Comparison of ENCODE assay signal across 12 cellular contexts in the genomic region with DNA sequence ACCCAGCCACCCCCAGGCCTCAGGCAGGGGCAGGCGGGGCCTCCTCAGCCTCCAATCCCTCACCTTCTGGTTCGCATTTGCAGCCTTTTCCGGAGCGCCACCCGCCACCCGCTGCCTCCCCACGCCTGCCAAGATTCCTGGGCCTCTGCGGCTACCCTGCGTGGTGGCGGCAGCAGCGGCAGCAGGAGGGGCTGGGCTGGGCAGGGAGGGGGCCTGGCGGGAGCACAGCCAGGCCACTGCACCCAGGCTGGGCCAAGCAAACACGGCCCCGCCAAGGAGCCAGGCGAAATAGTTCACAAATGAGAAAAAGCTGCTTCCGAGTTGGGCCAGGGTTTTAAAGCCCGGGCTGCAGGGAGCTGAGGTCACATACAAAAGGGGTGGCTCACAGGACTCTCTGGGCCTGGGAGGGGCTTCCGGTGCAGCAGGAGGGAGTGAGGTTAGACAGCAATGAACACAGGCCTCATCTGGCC. TPM values are rescaled to one million over a fixed set of nuclear protein-coding genes. Genes with fewer than 3 reads are reported as not detected.
DNase-seq lines count a peak whose midpoint lies in the region; ATAC-seq and TF ChIP-seq lines count a peak whose summit lies in the region.
"Had no signal": no experiment of that assay in that cellular context is flagged by ENCODE, and none has a peak within 500 bp of the region (broad histone marks: within the 10 kb centered on the region; RNA-seq: fewer than 3 reads in every experiment).

No MANE protein-coding gene starts in this region.

- H3K4me3 Mint-ChIP-seq in activated CD4-positive, alpha-beta memory T cell treated with anti-CD3 and anti-CD28 coated beads, Interleukin-2, amount 10 ng/mL, durations not matched to agents 7 days and 5 days: no peak overlapping the region
- H3K4me3 Mint-ChIP-seq: activated naive CD8-positive, alpha-beta T cell treated with anti-CD3 and anti-CD28 coated beads, Interleukin-2, amount 10 ng/mL, durations not matched to agents 7 days and 5 days had no signal

- peaks cover 16% of the 10 kb centered on the region for H3K4me1 Mint-ChIP-seq in activated CD4-positive, alpha-beta memory T cell treated with anti-CD3 and anti-CD28 coated beads, Interleukin-2, amount 10 ng/mL, durations not matched to agents 7 days and 5 days

- H3K36me3 Mint-ChIP-seq in activated CD4-positive, alpha-beta memory T cell treated with anti-CD3 and anti-CD28 coated beads, Interleukin-2, amount 10 ng/mL, durations not matched to agents 7 days and 5 days (ENCODE audit: low read depth): no peaks in the 10 kb centered on the region
- H3K36me3 Mint-ChIP-seq: activated naive CD8-positive, alpha-beta T cell treated with anti-CD3 and anti-CD28 coated beads, Interleukin-2, amount 10 ng/mL, durations not matched to agents 7 days and 5 days had no signal

- H3K27me3 ChIP-seq in SJCRH30 (no peaks in the 10 kb centered on the region), rectal smooth muscle tissue (ENCODE audit: control insufficient read depth, insufficient read depth, low read length) (no peaks in the 10 kb centered on the region)

- peaks cover 57% of the 10 kb centered on the region for H3K4me1 ChIP-seq in SJCRH30
- peaks cover 12% of the 10 kb centered on the region for H3K4me1 ChIP-seq in rectal smooth muscle tissue (ENCODE audit: control insufficient read depth, insufficient read depth, low read length)

- H3K9ac ChIP-seq in rectal smooth muscle tissue (ENCODE audit: low read length): no peak overlapping the region

- TF ChIP-seq CTCF in fibroblast of pulmonary artery (IDR thresholded peaks at IDR 0.05; ENCODE audit: low read length, missing control alignments): no peak

- DNase-seq in DMS 273 (lab: John Stamatoyannopoulos, UW; ENCODE audit: unreplicated experiment) (peak; percentile 80), SJCRH30 (peak; percentile 78 to 83), fibroblast of pulmonary artery (ENCODE audit: low read depth) (peak; percentile 48), COR-L47 (lab: John Stamatoyannopoulos, UW) (no peak)
- DNase-seq in activated CD4-positive, alpha-beta memory T cell treated with anti-CD3 and anti-CD28 coated beads, Interleukin-2, amount 10 ng/mL, durations not matched to agents 7 days and 5 days: no peak
- DNase-seq: activated CD4-positive, CD25-positive, alpha-beta regulatory T cell; activated naive CD8-positive, alpha-beta T cell treated with anti-CD3 and anti-CD28 coated beads, Interleukin-2, amount 10 ng/mL, durations not matched to agents 7 days and 5 days; DND-41; Kasumi-1 had no signal

- CTCF ChIA-PET in activated CD4-positive, alpha-beta memory T cell treated with anti-CD3 and anti-CD28 coated beads, Interleukin-2, amount 10 ng/mL, durations not matched to agents 7 days and 5 days (lab: Charles Lee): interaction anchor here (1.5 to 5.0 kb wide), 2 partner anchors 20 to 170 kb away, joined by 3 to 18 read pairs; no protein-coding TSS in a partner anchor

- ATAC-seq in GM18498 (IDR thresholded peaks at IDR 0.05; ENCODE audit: unreplicated experiment) (no peak), GM18517 (IDR thresholded peaks at IDR 0.05; ENCODE audit: unreplicated experiment) (no peak)

- H3K27ac ChIP-seq in SJCRH30 (peak overlapping the region; percentile 56), rectal smooth muscle tissue (ENCODE audit: low read depth, low read length) (peak overlapping the region; percentile 74)

- no peak overlapping the region for H3K27ac Mint-ChIP-seq in activated CD4-positive, alpha-beta memory T cell treated with anti-CD3 and anti-CD28 coated beads, Interleukin-2, amount 10 ng/mL, durations not matched to agents 7 days and 5 days

- H3K27me3 Mint-ChIP-seq in activated CD4-positive, alpha-beta memory T cell treated with anti-CD3 and anti-CD28 coated beads, Interleukin-2, amount 10 ng/mL, durations not matched to agents 7 days and 5 days: no peaks in the 10 kb centered on the region
- H3K27me3 Mint-ChIP-seq: activated naive CD8-positive, alpha-beta T cell treated with anti-CD3 and anti-CD28 coated beads, Interleukin-2, amount 10 ng/mL, durations not matched to agents 7 days and 5 days had no signal

- POLR2A ChIA-PET in activated CD4-positive, alpha-beta memory T cell treated with anti-CD3 and anti-CD28 coated beads, Interleukin-2, amount 10 ng/mL, durations not matched to agents 7 days and 5 days (lab: Charles Lee): interaction anchor here (1.1 kb wide), 1 partner anchor 12 kb away, joined by 3 read pairs; no protein-coding TSS in a partner anchor

- no peaks in the 10 kb centered on the region for H3K9me3 ChIP-seq in SJCRH30 (replicated peaks)

- peak overlapping the region; percentile 44 for H3K4me3 ChIP-seq in SJCRH30
- H3K4me3 ChIP-seq in fibroblast of pulmonary artery (replicated peaks; ENCODE audit: low read depth, low read length): no peak overlapping the region
- no peak overlapping the region for H3K4me3 ChIP-seq in rectal smooth muscle tissue (ENCODE audit: low read length)

- no peaks in the 10 kb centered on the region for H3K9me3 Mint-ChIP-seq in activated CD4-positive, alpha-beta memory T cell treated with anti-CD3 and anti-CD28 coated beads, Interleukin-2, amount 10 ng/mL, durations not matched to agents 7 days and 5 days
- H3K9me3 Mint-ChIP-seq: activated naive CD8-positive, alpha-beta T cell treated with anti-CD3 and anti-CD28 coated beads, Interleukin-2, amount 10 ng/mL, durations not matched to agents 7 days and 5 days had no signal

- H3K36me3 ChIP-seq in SJCRH30 (no peaks in the 10 kb centered on the region), rectal smooth muscle tissue (ENCODE audit: control insufficient read depth, insufficient read depth, low read length) (no peaks in the 10 kb centered on the region)

RNA-seq across cellular contexts. Expression of a gene that starts 9.8 kb away (rescaled TPM):
- total RNA-seq in SJCRH30 (2014; rRNA removed; shearing (Covaris generic)): 0.45 and 0.51 TPM in 2 replicates
- total RNA-seq in activated CD4-positive, alpha-beta memory T cell treated with anti-CD3 and anti-CD28 coated beads, Interleukin-2, amount 10 ng/mL, durations not matched to agents 7 days and 5 days: not detected

RNA-seq across cellular contexts. Expression of a gene that starts 26.5 kb away (rescaled TPM):
- 26.7 and 30.4 TPM in 2 replicates for total RNA-seq in SJCRH30 (2014; rRNA removed; shearing (Covaris generic))
- 10 to 100 TPM; 29.7 to 29.9 TPM for total RNA-seq in activated CD4-positive, alpha-beta memory T cell treated with anti-CD3 and anti-CD28 coated beads, Interleukin-2, amount 10 ng/mL, durations not matched to agents 7 days and 5 days

RNA-seq across cellular contexts. Expression of a gene that starts 31.3 kb away (rescaled TPM):
- total RNA-seq in SJCRH30 (2014; rRNA removed; shearing (Covaris generic)): 0.15 TPM in 1 of 2 replicates, not detected in the other
- total RNA-seq in activated CD4-positive, alpha-beta memory T cell treated with anti-CD3 and anti-CD28 coated beads, Interleukin-2, amount 10 ng/mL, durations not matched to agents 7 days and 5 days: not detected
- total RNA-seq: activated naive CD8-positive, alpha-beta T cell treated with anti-CD3 and anti-CD28 coated beads, Interleukin-2, amount 10 ng/mL, durations not matched to agents 7 days and 5 days had no signal

RNA-seq across cellular contexts. Expression of a gene that starts 34.1 kb away (rescaled TPM):
- total RNA-seq in SJCRH30 (2014; rRNA removed; shearing (Covaris generic)): 76.0 and 78.6 TPM in 2 replicates
- 10 to 100 TPM; 57.2 to 58.4 TPM for total RNA-seq in activated CD4-positive, alpha-beta memory T cell treated with anti-CD3 and anti-CD28 coated beads, Interleukin-2, amount 10 ng/mL, durations not matched to agents 7 days and 5 days

RNA-seq across cellular contexts. Expression of a gene that starts 40.7 kb away (rescaled TPM):
- total RNA-seq in SJCRH30 (2014; rRNA removed; shearing (Covaris generic)): 91.2 and 96.2 TPM in 2 replicates
- 100 to 1,000 TPM; 215 to 221 TPM for total RNA-seq in activated CD4-positive, alpha-beta memory T cell treated with anti-CD3 and anti-CD28 coated beads, Interleukin-2, amount 10 ng/mL, durations not matched to agents 7 days and 5 days

Comparison
In these comparisons a context has a peak if more than half of its experiments do, and no peak if none do; other contexts are left out.
1. DNase-seq: peak in DMS 273 (single experiment), SJCRH30 (2 of 2) and fibroblast of pulmonary artery (single experiment); none in COR-L47 (single experiment) and activated CD4-positive, alpha-beta memory T cell treated with anti-CD3 and anti-CD28 coated beads, Interleukin-2, amount 10 ng/mL, durations not matched to agents 7 days and 5 days (single experiment).